ENCODE assay signal across 16 cellular contexts in the genomic region with DNA sequence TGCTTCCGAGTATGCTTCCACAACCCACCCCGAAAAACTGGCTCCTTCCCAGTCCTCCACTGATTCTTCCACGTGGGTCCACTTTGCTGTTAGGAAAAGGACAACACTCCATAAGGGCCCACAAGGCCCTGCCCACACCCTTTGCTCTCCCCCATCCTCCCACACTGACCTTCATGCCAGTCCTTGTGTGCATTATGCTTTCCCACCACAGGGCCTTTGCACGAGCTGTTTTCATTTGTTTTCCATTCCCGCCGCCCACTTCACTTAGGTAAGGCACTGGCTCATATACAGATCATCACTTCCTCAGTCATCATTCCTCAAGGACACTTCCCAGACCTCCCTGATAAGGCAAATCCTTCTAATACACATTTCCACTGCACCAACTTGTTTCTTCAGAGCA.
"Had no signal": no experiment of that assay in that cellular context is flagged by ENCODE, and none has a peak within 500 bp of the region (broad histone marks: within the 10 kb centered on the region; RNA-seq: fewer than 3 reads in every experiment).

No MANE protein-coding gene starts in this region.

- H3K36me3 ChIP-seq: adrenal gland, gastrocnemius medialis, heart right ventricle, neural progenitor cell had no signal

- H3K4me1 Mint-ChIP-seq: activated naive CD4-positive, alpha-beta T cell treated with anti-CD3 and anti-CD28 coated beads, Interleukin-2, amount 10 ng/mL, durations not matched to agents 7 days and 5 days had no signal

- H3K4me2 ChIP-seq: neural progenitor cell had no signal

- H3K27ac Mint-ChIP-seq: activated naive CD4-positive, alpha-beta T cell treated with anti-CD3 and anti-CD28 coated beads, Interleukin-2, amount 10 ng/mL, durations not matched to agents 7 days and 5 days; activated T-helper 17 cell treated with anti-CD3 and anti-CD28 coated beads, Interleukin-2, amount 50 U/mL, for 72 hours; neural progenitor cell had no signal

- H3K4me3 Mint-ChIP-seq: activated naive CD4-positive, alpha-beta T cell treated with anti-CD3 and anti-CD28 coated beads, Interleukin-2, amount 10 ng/mL, durations not matched to agents 7 days and 5 days; activated T-helper 17 cell treated with anti-CD3 and anti-CD28 coated beads, Interleukin-2, amount 50 U/mL, for 72 hours; neural progenitor cell had no signal

- H3K4me1 ChIP-seq: body of pancreas, gastrocnemius medialis, parathyroid adenoma had no signal

- H3K9me3 Mint-ChIP-seq: activated naive CD4-positive, alpha-beta T cell treated with anti-CD3 and anti-CD28 coated beads, Interleukin-2, amount 10 ng/mL, durations not matched to agents 7 days and 5 days; activated T-helper 17 cell treated with anti-CD3 and anti-CD28 coated beads, Interleukin-2, amount 50 U/mL, for 72 hours; neural progenitor cell had no signal

- H3K27me3 Mint-ChIP-seq: activated naive CD4-positive, alpha-beta T cell treated with anti-CD3 and anti-CD28 coated beads, Interleukin-2, amount 10 ng/mL, durations not matched to agents 7 days and 5 days had no signal

- ATAC-seq: activated T-helper 17 cell treated with anti-CD3 and anti-CD28 coated beads, Interleukin-2, amount 50 U/mL, for 72 hours; body of pancreas; left lobe of liver had no signal

- H3K4me3 ChIP-seq: adrenal gland, body of pancreas, coronary artery, gastrocnemius medialis, heart right ventricle, neural progenitor cell had no signal

- H3K79me2 ChIP-seq: parathyroid adenoma had no signal

- H3K9ac ChIP-seq: neural progenitor cell, parathyroid adenoma had no signal

- H3K27ac ChIP-seq: adrenal gland, body of pancreas, coronary artery, gastrocnemius medialis, heart right ventricle, neural progenitor cell, parathyroid adenoma had no signal

- H3K27me3 ChIP-seq: adrenal gland, body of pancreas, gastrocnemius medialis, heart right ventricle, neural progenitor cell had no signal

- H3K9me3 ChIP-seq: adrenal gland, body of pancreas, gastrocnemius medialis, heart right ventricle had no signal

- H3K36me3 Mint-ChIP-seq: activated naive CD4-positive, alpha-beta T cell treated with anti-CD3 and anti-CD28 coated beads, Interleukin-2, amount 10 ng/mL, durations not matched to agents 7 days and 5 days; neural progenitor cell had no signal

- DNase-seq: activated CD4-positive, alpha-beta T cell treated with anti-CD3 and anti-CD28 coated beads for 4 hours; activated naive CD4-positive, alpha-beta T cell treated with anti-CD3 and anti-CD28 coated beads, Interleukin-2, amount 10 ng/mL, durations not matched to agents 7 days and 5 days; adrenal gland; body of pancreas; central memory CD4-positive, alpha-beta T cell; effector CD8-positive, alpha-beta T cell; gastrocnemius medialis; heart right ventricle; islet precursor cell; SW 1271; trophoblast cell had no signal

- H2AFZ ChIP-seq: neural progenitor cell, parathyroid adenoma had no signal
